ENCODE assay signal across 8 cellular contexts in genomic region chr20:1465470-1466210, GRCh38. TPM values are rescaled to one million over a fixed set of nuclear protein-coding genes. Genes with fewer than 3 reads are reported as not detected.
A peak's percentile ranks its signal among the peaks of the same experiment; 100 is the strongest.
DNase-seq lines count a peak whose midpoint lies in the region; ATAC-seq and TF ChIP-seq lines count a peak whose summit lies in the region.

No MANE protein-coding gene starts in this region.

- H3K9me3 ChIP-seq in BE2C (no peaks in the 10 kb centered on the region), Loucy (ENCODE audit: insufficient read depth, low read depth, low read length) (no peaks in the 10 kb centered on the region)

- ATAC-seq in HG03571 (IDR thresholded peaks at IDR 0.05; ENCODE audit: unreplicated experiment) (no peak), left lobe of liver (no peak)

- peaks cover 17% of the 10 kb centered on the region for H3K36me3 Mint-ChIP-seq in nephron (ENCODE audit: low read depth)

- peak overlapping the region; percentile 99 for H3K4me2 ChIP-seq in Loucy (ENCODE audit: low read depth, low read length, poor library complexity, severe bottlenecking)

- no peaks in the 10 kb centered on the region for H3K36me3 ChIP-seq in BE2C
- H3K36me3 ChIP-seq in Loucy (ENCODE audit: insufficient read depth, low read length): peaks cover 5% of the 10 kb centered on the region; the same call in 1 of the 2 replicates

- H3K27me3 ChIP-seq in BE2C (no peaks in the 10 kb centered on the region), Loucy (ENCODE audit: insufficient read depth, low read length, poor library complexity, severe bottlenecking) (no peaks in the 10 kb centered on the region)

- no peaks in the 10 kb centered on the region for H3F3A ChIP-seq in Loucy (ENCODE audit: low read depth)

- H3K4me1 ChIP-seq in BE2C (no peaks in the 10 kb centered on the region; the same call in none of the 2 replicates), Loucy (ENCODE audit: insufficient read depth, low read length, poor library complexity, severe bottlenecking) (peaks cover 48% of the 10 kb centered on the region)

- peak overlapping the region in 1 of 3 experiments; percentile 81 for H3K27ac Mint-ChIP-seq in nephron

- DNase-seq in BE2C: no peak
- DNase-seq in ecto neural progenitor cell (ENCODE audit: low spot score): peak; percentile 7
- DNase-seq in NCI-H345 treated with DMSO at 0.1 percent for 48 hours (lab: John Stamatoyannopoulos, UW; ENCODE audit: unreplicated experiment): no peak
- no peak for DNase-seq in left lobe of liver (ENCODE audit: low spot score)
- no peak for DNase-seq in NOMO-1 (lab: John Stamatoyannopoulos, UW; ENCODE audit: unreplicated experiment in 2 of 2)

- peaks cover 7% of the 10 kb centered on the region for H3K27me3 Mint-ChIP-seq in nephron (ENCODE audit: low read depth)

- no peaks in the 10 kb centered on the region for H3K9me2 ChIP-seq in Loucy (replicated peaks; ENCODE audit: low read depth, low read length)

- no peak for TF ChIP-seq CTCF in BE2C (IDR thresholded peaks at IDR 0.05; ENCODE audit: low read depth, low read length)
- no peak for TF ChIP-seq CTCF in Loucy (conservative IDR thresholded peaks at IDR 0.05; ENCODE audit: low read length)
- TF ChIP-seq CTCF in nephron (IDR thresholded peaks at IDR 0.05; ENCODE audit: unreplicated experiment in 3 of 3): no peak

- H3K4me3 ChIP-seq in BE2C (ENCODE audit: low read depth, low read length): peak overlapping the region; percentile 76
- H3K4me3 ChIP-seq in Loucy (ENCODE audit: low read length, poor library complexity, severe bottlenecking): peak overlapping the region; percentile 90

- peaks cover 40% of the 10 kb centered on the region for H4K20me1 ChIP-seq in Loucy (ENCODE audit: insufficient read depth, low read length, poor library complexity, severe bottlenecking)

- peaks cover 53% of the 10 kb centered on the region for H3K79me2 ChIP-seq in Loucy (ENCODE audit: insufficient read depth, low read length)

- H3K4me3 Mint-ChIP-seq in nephron: peak overlapping the region; percentile 85 to 95 (median 93)

- peaks cover 36% of the 10 kb centered on the region for H3K4me1 Mint-ChIP-seq in nephron

- H3K9ac ChIP-seq in Loucy (ENCODE audit: low read depth, low read length, poor library complexity, severe bottlenecking): peak overlapping the region; percentile 82

- no peak overlapping the region for H2AFZ ChIP-seq in Loucy (ENCODE audit: low read length)

- no peaks in the 10 kb centered on the region for H3K9me3 Mint-ChIP-seq in nephron

RNA-seq across cellular contexts. Expression of gene NSFL1C, which starts 1.0 kb away (rescaled TPM):
- 75.5 TPM for polyA plus RNA-seq in BE2C (2012; ENCODE audit: insufficient read depth, insufficient read length, low read depth)
- total RNA-seq in left lobe of liver: 43.5 TPM

RNA-seq across cellular contexts. Expression of gene SIRPB2, which starts 25.6 kb away (rescaled TPM):
- not detected for polyA plus RNA-seq in BE2C (2012; ENCODE audit: insufficient read depth, insufficient read length, low read depth)
- 0.50 TPM for total RNA-seq in left lobe of liver
